8 cellular contexts compared by ENCODE assay signal in genomic region chr16:9901-10665, GRCh38. TPM values are rescaled to one million over a fixed set of nuclear protein-coding genes. Genes with fewer than 3 reads are reported as not detected.
DNase-seq lines count a peak whose midpoint lies in the region; ATAC-seq and TF ChIP-seq lines count a peak whose summit lies in the region.

No MANE protein-coding gene starts in this region.

- H3K27ac ChIP-seq in gastroesophageal sphincter (no peak overlapping the region), tibial artery (no peak overlapping the region), coronary artery (no peak overlapping the region)

- ATAC-seq in activated CD8-positive, alpha-beta memory T cell treated with anti-CD3 and anti-CD28 coated beads, Interleukin-2, amount 10 ng/mL, durations not matched to agents 7 days and 5 days, result peak; percentile 98
- peak; percentile 95 to 97 (median 96) for ATAC-seq in T-cell (replicated peaks in 1 of 4)
- peak; percentile 95 for ATAC-seq in gastroesophageal sphincter
- ATAC-seq in stimulated activated memory B cell treated with anti-CD40 and anti-IgM and Interleukin-4, amounts not matched to agents 10 μg/mL and 1 μg/mL and 100 μg/mL, for 72 hours, result peak; percentile 78

- H3K27me3 ChIP-seq in gastroesophageal sphincter (no peaks in the 10 kb centered on the region), tibial artery (no peaks in the 10 kb centered on the region)

- no peaks in the 10 kb centered on the region for H3K36me3 ChIP-seq in gastroesophageal sphincter
- no peaks in the 10 kb centered on the region for H3K36me3 ChIP-seq in tibial artery

- peak overlapping the region; percentile 66 for H3K4me3 Mint-ChIP-seq in activated CD8-positive, alpha-beta memory T cell treated with anti-CD3 and anti-CD28 coated beads, Interleukin-2, amount 10 ng/mL, durations not matched to agents 7 days and 5 days
- H3K4me3 Mint-ChIP-seq in T-cell, result peak overlapping the region; percentile 49 to 58 (median 49)
- H3K4me3 Mint-ChIP-seq in stimulated activated memory B cell treated with anti-CD40 and anti-IgM and Interleukin-4, amounts not matched to agents 10 μg/mL and 1 μg/mL and 100 μg/mL, for 72 hours, result peak overlapping the region; percentile 75

- H3K9me3 ChIP-seq in gastroesophageal sphincter (no peaks in the 10 kb centered on the region), tibial artery (no peaks in the 10 kb centered on the region)

- 63% methylated on average over 4 of the region's 48 CpGs; no CpG with 5 or more reads in 1 of the 2 donors for WGBS in gastroesophageal sphincter (ENCODE audit: low coverage in 1 of 2), 2 donors

- no peak for TF ChIP-seq POLR2A in gastroesophageal sphincter (IDR thresholded peaks at IDR 0.05)

- no peaks in the 10 kb centered on the region for H3K27me3 Mint-ChIP-seq in activated CD8-positive, alpha-beta memory T cell treated with anti-CD3 and anti-CD28 coated beads, Interleukin-2, amount 10 ng/mL, durations not matched to agents 7 days and 5 days
- no peaks in the 10 kb centered on the region for H3K27me3 Mint-ChIP-seq in T-cell
- no peaks in the 10 kb centered on the region for H3K27me3 Mint-ChIP-seq in stimulated activated memory B cell treated with anti-CD40 and anti-IgM and Interleukin-4, amounts not matched to agents 10 μg/mL and 1 μg/mL and 100 μg/mL, for 72 hours

- CTCF ChIA-PET in activated CD8-positive, alpha-beta memory T cell treated with anti-CD3 and anti-CD28 coated beads, Interleukin-2, amount 10 ng/mL, durations not matched to agents 7 days and 5 days (lab: Charles Lee), result no interaction called here
- CTCF ChIA-PET in T-cell (lab: Charles Lee), result no interaction called here

- H3K4me3 ChIP-seq in gastroesophageal sphincter (no peak overlapping the region), tibial artery (no peak overlapping the region), coronary artery (no peak overlapping the region)

- H3K4me1 ChIP-seq in gastroesophageal sphincter (no peaks in the 10 kb centered on the region), tibial artery (no peaks in the 10 kb centered on the region)

- no peak for TF ChIP-seq EP300 in gastroesophageal sphincter (IDR thresholded peaks at IDR 0.05)

- no peaks in the 10 kb centered on the region for H3K4me1 Mint-ChIP-seq in activated CD8-positive, alpha-beta memory T cell treated with anti-CD3 and anti-CD28 coated beads, Interleukin-2, amount 10 ng/mL, durations not matched to agents 7 days and 5 days
- no peaks in the 10 kb centered on the region for H3K4me1 Mint-ChIP-seq in T-cell
- no peaks in the 10 kb centered on the region for H3K4me1 Mint-ChIP-seq in stimulated activated memory B cell treated with anti-CD40 and anti-IgM and Interleukin-4, amounts not matched to agents 10 μg/mL and 1 μg/mL and 100 μg/mL, for 72 hours

- H3K36me3 Mint-ChIP-seq in activated CD8-positive, alpha-beta memory T cell treated with anti-CD3 and anti-CD28 coated beads, Interleukin-2, amount 10 ng/mL, durations not matched to agents 7 days and 5 days, result no peaks in the 10 kb centered on the region
- no peaks in the 10 kb centered on the region for H3K36me3 Mint-ChIP-seq in T-cell
- H3K36me3 Mint-ChIP-seq in stimulated activated memory B cell treated with anti-CD40 and anti-IgM and Interleukin-4, amounts not matched to agents 10 μg/mL and 1 μg/mL and 100 μg/mL, for 72 hours, result no peaks in the 10 kb centered on the region

- H3K27ac Mint-ChIP-seq in activated CD8-positive, alpha-beta memory T cell treated with anti-CD3 and anti-CD28 coated beads, Interleukin-2, amount 10 ng/mL, durations not matched to agents 7 days and 5 days, result peak overlapping the region; percentile 52
- no peak overlapping the region for H3K27ac Mint-ChIP-seq in T-cell
- no peak overlapping the region for H3K27ac Mint-ChIP-seq in stimulated activated memory B cell treated with anti-CD40 and anti-IgM and Interleukin-4, amounts not matched to agents 10 μg/mL and 1 μg/mL and 100 μg/mL, for 72 hours

- no peaks in the 10 kb centered on the region for H3K9me3 Mint-ChIP-seq in activated CD8-positive, alpha-beta memory T cell treated with anti-CD3 and anti-CD28 coated beads, Interleukin-2, amount 10 ng/mL, durations not matched to agents 7 days and 5 days (ENCODE audit: low read depth)
- H3K9me3 Mint-ChIP-seq in T-cell, result no peaks in the 10 kb centered on the region
- H3K9me3 Mint-ChIP-seq in stimulated activated memory B cell treated with anti-CD40 and anti-IgM and Interleukin-4, amounts not matched to agents 10 μg/mL and 1 μg/mL and 100 μg/mL, for 72 hours, result peaks cover 3% of the 10 kb centered on the region

- DNase-seq in activated CD8-positive, alpha-beta memory T cell treated with anti-CD3 and anti-CD28 coated beads, Interleukin-2, amount 10 ng/mL, durations not matched to agents 7 days and 5 days, result no peak
- DNase-seq in activated CD8-positive, alpha-beta memory T cell treated with anti-CD3 and anti-CD28 coated beads for 24 hours, result no peak
- peak in 5 of 34 experiments; percentile 8 to 29 (median 10) for DNase-seq in T-cell
- no peak for DNase-seq in tibial artery
- DNase-seq in coronary artery (ENCODE audit: low spot score), result no peak
- no peak for DNase-seq in NOMO-1 (lab: John Stamatoyannopoulos, UW; ENCODE audit: unreplicated experiment in 2 of 2)

- POLR2A ChIA-PET in T-cell (lab: Charles Lee), result no interaction called here

- intact Hi-C loops in tibial artery (cut with DNase I; ENCODE audit: low total_unique reads), result no loop called here

- TF ChIP-seq CTCF in gastroesophageal sphincter (IDR thresholded peaks at IDR 0.05) (no peak), tibial artery (IDR thresholded peaks at IDR 0.05) (no peak), coronary artery (IDR thresholded peaks at IDR 0.05) (no peak)

RNA-seq across cellular contexts. Expression of gene POLR3K, which starts 43.3 kb away (rescaled TPM):
- 10 to 100 TPM; 40.4 to 53.1 TPM for total RNA-seq in activated CD8-positive, alpha-beta memory T cell treated with anti-CD3 and anti-CD28 coated beads, Interleukin-2, amount 10 ng/mL, durations not matched to agents 7 days and 5 days
- total RNA-seq in T-cell (10 to 100 TPM; 11.1 to 24.3 (median 21.3) TPM), gastroesophageal sphincter (1 to 10 TPM; 2.6 to 5.1 (median 4.5) TPM)

RNA-seq across cellular contexts. Expression of gene SNRNP25, which starts 43.5 kb away (rescaled TPM):
- total RNA-seq in activated CD8-positive, alpha-beta memory T cell treated with anti-CD3 and anti-CD28 coated beads, Interleukin-2, amount 10 ng/mL, durations not matched to agents 7 days and 5 days, result 10 to 100 TPM; 86.6 to 90.8 TPM
- 10 to 100 TPM in 2 of 5 donors, 1 to 10 TPM in 3; 6.8 to 11.4 (median 9.0) TPM for total RNA-seq in T-cell
- total RNA-seq in gastroesophageal sphincter, result 10 to 100 TPM; 25.6 to 34.4 (median 28.5) TPM
